ENCODE assay signal across 16 cellular contexts in the genomic region with DNA sequence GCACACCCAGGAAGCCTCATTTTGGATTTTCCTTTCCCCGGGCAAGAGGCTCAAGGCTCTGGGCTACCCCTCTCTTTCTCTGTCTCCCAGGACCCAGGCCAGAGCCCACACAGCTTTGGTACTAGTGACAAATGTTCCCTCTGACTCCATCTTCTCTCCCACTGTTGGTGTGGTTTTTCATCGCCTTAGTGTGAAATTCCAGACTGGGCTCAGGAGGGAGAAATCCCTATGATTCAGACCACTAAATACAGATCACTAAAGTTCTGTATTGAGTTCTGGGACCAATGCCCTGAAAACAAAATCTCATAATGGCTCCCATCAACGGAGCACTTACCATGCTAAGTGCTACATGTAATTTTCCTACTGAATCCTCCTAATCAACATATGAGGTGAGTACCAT. TPM values are rescaled to one million over a fixed set of nuclear protein-coding genes. Genes with fewer than 3 reads are reported as not detected.
DNase-seq lines count a peak whose midpoint lies in the region; ATAC-seq and TF ChIP-seq lines count a peak whose summit lies in the region.
"Had no signal": no experiment of that assay in that cellular context is flagged by ENCODE, and none has a peak within 500 bp of the region (broad histone marks: within the 10 kb centered on the region; RNA-seq: fewer than 3 reads in every experiment).

No MANE protein-coding gene starts in this region.

- no peaks in the 10 kb centered on the region for H3K9me3 ChIP-seq in psoas muscle
- H3K9me3 ChIP-seq: Caco-2 had no signal

- no peaks in the 10 kb centered on the region for H3K27me3 Mint-ChIP-seq in nephron progenitor cell (ENCODE audit: low read depth, poor library complexity)
- no peaks in the 10 kb centered on the region for H3K27me3 Mint-ChIP-seq in activated CD4-positive, alpha-beta T cell treated with anti-CD3 and anti-CD28 coated beads, Interleukin-2, amount 10 ng/mL, durations not matched to agents 24 days and 14 days
- H3K27me3 Mint-ChIP-seq: CD8-positive, alpha-beta memory T cell had no signal

- no peak overlapping the region for H3K4me3 Mint-ChIP-seq in nephron progenitor cell
- no peak overlapping the region for H3K4me3 Mint-ChIP-seq in activated CD4-positive, alpha-beta T cell treated with anti-CD3 and anti-CD28 coated beads, Interleukin-2, amount 10 ng/mL, durations not matched to agents 24 days and 14 days
- H3K4me3 Mint-ChIP-seq: CD8-positive, alpha-beta memory T cell had no signal

- TF ChIP-seq CTCF in nephron progenitor cell (IDR thresholded peaks at IDR 0.05) (no peak), psoas muscle (IDR thresholded peaks at IDR 0.05) (no peak)

- intact Hi-C loops in psoas muscle (cut with DNase I) = loop anchor here in 1 of 2 donors (10.0 kb wide), 1 partner anchor 181 kb away; the partner anchor contains the start of gene RHBG
- intact Hi-C loops in activated CD4-positive, alpha-beta T cell treated with anti-CD3 and anti-CD28 coated beads, Interleukin-2, amount 10 ng/mL, durations not matched to agents 24 days and 14 days (cut with micrococcal nuclease) = no loop called here

- no peaks in the 10 kb centered on the region for H3K9me3 Mint-ChIP-seq in nephron progenitor cell
- H3K9me3 Mint-ChIP-seq in activated CD4-positive, alpha-beta T cell treated with anti-CD3 and anti-CD28 coated beads, Interleukin-2, amount 10 ng/mL, durations not matched to agents 24 days and 14 days = no peaks in the 10 kb centered on the region
- H3K9me3 Mint-ChIP-seq: CD8-positive, alpha-beta memory T cell had no signal

- H3K4me3 ChIP-seq in psoas muscle = no peak overlapping the region

- peak in 3 of 4 donors; percentile 26 to 50 (median 28) for ATAC-seq in psoas muscle
- no peak for ATAC-seq in GM21381 (IDR thresholded peaks at IDR 0.05; ENCODE audit: unreplicated experiment)
- ATAC-seq in HG03025 (IDR thresholded peaks at IDR 0.05; ENCODE audit: low FRiP score, unreplicated experiment) = no peak
- ATAC-seq: HCT116 had no signal

- peaks cover 14% of the 10 kb centered on the region for H3K4me1 Mint-ChIP-seq in nephron progenitor cell
- H3K4me1 Mint-ChIP-seq in activated CD4-positive, alpha-beta T cell treated with anti-CD3 and anti-CD28 coated beads, Interleukin-2, amount 10 ng/mL, durations not matched to agents 24 days and 14 days = peaks cover 7% of the 10 kb centered on the region
- H3K4me1 Mint-ChIP-seq: CD8-positive, alpha-beta memory T cell had no signal

- H3K27me3 ChIP-seq in psoas muscle (ENCODE audit: insufficient read depth in 3 of 3, low read length in 2 of 3) = no peaks in the 10 kb centered on the region

- peak; percentile 28 for DNase-seq in activated effector memory CD4-positive, alpha-beta T cell treated with anti-CD3 and anti-CD28 coated beads, Interleukin-2, amount 50 U/mL, for 16 hours
- DNase-seq in activated effector memory CD4-positive, alpha-beta T cell treated with Interleukin-2 at 50 U/mL for 16 hours = no peak
- DNase-seq in nephron progenitor cell (no peak), psoas muscle (no peak), NCI-H510A (lab: John Stamatoyannopoulos, UW) (no peak)
- DNase-seq in activated CD4-positive, alpha-beta T cell treated with anti-CD3 and anti-CD28 coated beads, Interleukin-2, amount 10 ng/mL, durations not matched to agents 24 days and 14 days = no peak
- DNase-seq: Caco-2; CD8-positive, alpha-beta memory T cell; DND-41; GDM1 had no signal

- peaks cover 38% of the 10 kb centered on the region for H3K36me3 Mint-ChIP-seq in nephron progenitor cell (ENCODE audit: low read depth)
- H3K36me3 Mint-ChIP-seq in activated CD4-positive, alpha-beta T cell treated with anti-CD3 and anti-CD28 coated beads, Interleukin-2, amount 10 ng/mL, durations not matched to agents 24 days and 14 days (ENCODE audit: low read depth) = peaks cover 12% of the 10 kb centered on the region
- H3K36me3 Mint-ChIP-seq: CD8-positive, alpha-beta memory T cell had no signal

- H3K4me1 ChIP-seq in psoas muscle = peaks cover 3% of the 10 kb centered on the region

- no peak overlapping the region for H3K27ac ChIP-seq in psoas muscle
- H3K27ac ChIP-seq: 22Rv1 had no signal

- no peaks in the 10 kb centered on the region for H3K36me3 ChIP-seq in psoas muscle (ENCODE audit: insufficient read depth in 1 of 2, low read depth in 1 of 2)

- 82 to 97% (median 92%) methylated on average over 3 of the region's 3 CpGs for WGBS in psoas muscle, 3 donors

- peak overlapping the region; percentile 53 for H3K27ac Mint-ChIP-seq in nephron progenitor cell
- no peak overlapping the region for H3K27ac Mint-ChIP-seq in activated CD4-positive, alpha-beta T cell treated with anti-CD3 and anti-CD28 coated beads, Interleukin-2, amount 10 ng/mL, durations not matched to agents 24 days and 14 days

RNA-seq across cellular contexts. Expression of gene IQGAP3, which starts 26.1 kb away (rescaled TPM):
- under 1 TPM; 0.07 to 0.24 (median 0.16) TPM for total RNA-seq in psoas muscle
- polyA plus RNA-seq in psoas muscle = under 1 TPM; 0.01 to 0.17 (median 0.04) TPM
- total RNA-seq in activated CD4-positive, alpha-beta T cell treated with anti-CD3 and anti-CD28 coated beads, Interleukin-2, amount 10 ng/mL, durations not matched to agents 24 days and 14 days = 10.5 and 11.2 TPM in 2 replicates
- polyA plus RNA-seq: CD8-positive, alpha-beta memory T cell had no signal

RNA-seq across cellular contexts. Expression of gene TTC24, which starts 33.3 kb away (rescaled TPM):
- total RNA-seq in psoas muscle = under 1 TPM in 1 of 4 donors, not detected in 3; 0.69 TPM
- under 1 TPM in 2 of 3 donors, not detected in 1; 0.12 to 0.13 TPM for polyA plus RNA-seq in psoas muscle
- total RNA-seq in activated CD4-positive, alpha-beta T cell treated with anti-CD3 and anti-CD28 coated beads, Interleukin-2, amount 10 ng/mL, durations not matched to agents 24 days and 14 days = 4.6 and 5.4 TPM in 2 replicates
- total RNA-seq: A673, Caco-2 had no signal
- polyA plus RNA-seq: BJ had no signal

RNA-seq across cellular contexts. Expression of gene NAXE, which starts 45.3 kb away (rescaled TPM):
- total RNA-seq in psoas muscle = 10 to 100 TPM; 44.3 to 77.5 (median 70.8) TPM
- 10 to 100 TPM; 62.6 to 74.4 (median 67.5) TPM for polyA plus RNA-seq in psoas muscle
- 84.1 and 90.2 TPM in 2 replicates for total RNA-seq in activated CD4-positive, alpha-beta T cell treated with anti-CD3 and anti-CD28 coated beads, Interleukin-2, amount 10 ng/mL, durations not matched to agents 24 days and 14 days

RNA-seq across cellular contexts. Expression of gene MEF2D, which starts 45.7 kb away (rescaled TPM):
- 100 to 1,000 TPM; 126 to 258 (median 188) TPM for total RNA-seq in psoas muscle
- 10 to 100 TPM; 43.1 to 65.3 (median 58.4) TPM for polyA plus RNA-seq in psoas muscle
- 29.7 and 29.8 TPM in 2 replicates for total RNA-seq in activated CD4-positive, alpha-beta T cell treated with anti-CD3 and anti-CD28 coated beads, Interleukin-2, amount 10 ng/mL, durations not matched to agents 24 days and 14 days

RNA-seq across cellular contexts. Expression of gene GPATCH4, which starts 55.0 kb away (rescaled TPM):
- 10 to 100 TPM; 30.6 to 77.5 (median 69.6) TPM for total RNA-seq in psoas muscle
- 100 to 1,000 TPM in 2 of 3 donors, 10 to 100 TPM in 1; 55.0 to 110 (median 103) TPM for polyA plus RNA-seq in psoas muscle
- 99.0 and 99.2 TPM in 2 replicates for total RNA-seq in activated CD4-positive, alpha-beta T cell treated with anti-CD3 and anti-CD28 coated beads, Interleukin-2, amount 10 ng/mL, durations not matched to agents 24 days and 14 days

Comparison
In these comparisons a context has a peak if more than half of its experiments do, and no peak if none do; other contexts are left out.
1. ATAC-seq: peak in psoas muscle (3 of 4); none in GM21381 (single experiment) and HG03025 (single experiment).